Comparison of ENCODE assay signal across 9 cellular contexts in genomic region chr17:77892469-77893143, GRCh38.
DNase-seq lines count a peak whose midpoint lies in the region; FAIRE-seq and TF ChIP-seq lines count a peak whose summit lies in the region.
"Had no signal": no experiment of that assay in that cellular context is flagged by ENCODE, and none has a peak within 500 bp of the region (broad histone marks: within the 10 kb centered on the region; RNA-seq: fewer than 3 reads in every experiment).

No MANE protein-coding gene starts in this region.

- H3K9me3 ChIP-seq in kidney (ENCODE audit: control insufficient read depth in 1 of 2, low read length in 2 of 2): no peaks in the 10 kb centered on the region

- intact Hi-C loops in kidney (cut with DNase I): no loop called here

- FAIRE-seq in kidney (lab: Jason Lieb, UNC) (no peak), frontal cortex (lab: Jason Lieb, UNC) (no peak)

- H3K4me1 ChIP-seq in kidney (ENCODE audit: control insufficient read depth in 1 of 2, insufficient read depth in 1 of 2, low read depth in 1 of 2, low read length in 2 of 2): peaks cover 3 to 7% of the 10 kb centered on the region in 2 donors

- no peak for DNase-seq in BJ (ENCODE audit: low read depth)
- DNase-seq in SK-N-DZ (ENCODE audit: low spot score): peak; percentile 54
- peak; percentile 69 for DNase-seq in kidney
- DNase-seq in frontal cortex (ENCODE audit: low spot score in 2 of 2): no peak
- no peak for DNase-seq in RWPE1 (ENCODE audit: low spot score)
- no peak for DNase-seq in NCI-H187 treated with DMSO at 0.1 percent for 48 hours (lab: John Stamatoyannopoulos, UW)
- no peak for DNase-seq in retina
- DNase-seq: SIG-M5 had no signal

- H3K27ac ChIP-seq in kidney (ENCODE audit: low read depth in 2 of 2, low read length in 2 of 2) (no peak overlapping the region), RWPE1 (no peak overlapping the region)

- peaks cover 11% of the 10 kb centered on the region for H3K27me3 ChIP-seq in BJ (ENCODE audit: control insufficient read depth, insufficient read depth, low read length)

- H3K4me3 ChIP-seq in BJ (ENCODE audit: low read depth, low read length) (no peak overlapping the region), kidney (ENCODE audit: low read length in 2 of 2) (no peak overlapping the region)

- CTCF ChIA-PET in BJ (lab: Yijun Ruan, JAX): interaction anchor here (1.1 kb wide), 1 partner anchor 30 kb away, joined by 4 read pairs; no protein-coding TSS in a partner anchor
- CTCF ChIA-PET in RWPE1 (lab: Yijun Ruan, JAX): no interaction called here

- H3K36me3 ChIP-seq in BJ (ENCODE audit: control insufficient read depth, insufficient read depth, low read length) (no peaks in the 10 kb centered on the region), kidney (ENCODE audit: control insufficient read depth in 1 of 2, insufficient read depth in 2 of 2, low read length in 2 of 2) (no peaks in the 10 kb centered on the region)

- TF ChIP-seq CTCF in BJ (IDR thresholded peaks at IDR 0.05; ENCODE audit: insufficient read depth, low read depth, low read length) (peak; percentile 28), GM12874 (IDR thresholded peaks at IDR 0.05; ENCODE audit: insufficient read depth, low read depth, low read length) (peak; percentile 56), kidney (IDR thresholded peaks at IDR 0.05; ENCODE audit: borderline replicate concordance, extremely low read depth, insufficient read depth) (no peak), RWPE1 (conservative IDR thresholded peaks at IDR 0.05; ENCODE audit: low read depth) (no peak)

- no peak overlapping the region for H3K9ac ChIP-seq in kidney (ENCODE audit: low read length in 2 of 2)

- POLR2A ChIA-PET in BJ (lab: Charles Lee): no interaction called here
- POLR2A ChIA-PET in RWPE1 (lab: Yijun Ruan, JAX; ENCODE audit: low non-redundant PET): no interaction called here

Comparison
In these comparisons a context has a peak if more than half of its experiments do, and no peak if none do; other contexts are left out.
1. DNase-seq: peak in SK-N-DZ (single experiment) and kidney (single experiment); none in BJ (single experiment), frontal cortex (0 of 2), RWPE1 (single experiment), NCI-H187 treated with DMSO at 0.1 percent for 48 hours (single experiment) and retina (single experiment).
2. CTCF ChIP-seq: peak in BJ (single experiment) and GM12874 (single experiment); none in kidney (single experiment) and RWPE1 (single experiment).